In genomic region chr14:63727736-63728728, GRCh38 we compare ENCODE assay signal across 1 cellular context.
TF ChIP-seq lines count a peak whose summit lies in the region.

SGPP1 (minus strand) TSS chr14:63728065; CDS start chr14:63727944, 121 bp downstream.

TF ChIP-seq in GM12878, 131 proteins besides CTCF, POLR2A, EP300 and RAD21 (continued from another document):
- TF ChIP-seq HSF1 (IDR thresholded peaks at IDR 0.05; ENCODE audit: low read depth, low read length) = no peak
- TF ChIP-seq MEF2A (IDR thresholded peaks at IDR 0.05; ENCODE audit: insufficient read depth, low read depth, low read length) = no peak
- TF ChIP-seq NR2F1 (conservative IDR thresholded peaks at IDR 0.05) = 0 out of 2 replicates have a peak, but pooled peaks have one; percentile 12
- peak; percentile 57 for TF ChIP-seq HDAC6 (IDR thresholded peaks at IDR 0.05; ENCODE audit: unreplicated experiment)
- no peak for TF ChIP-seq CUX1 (IDR thresholded peaks at IDR 0.05; ENCODE audit: insufficient replicate concordance, low read depth, low read length)
- TF ChIP-seq CBX3 (IDR thresholded peaks at IDR 0.05; ENCODE audit: borderline replicate concordance, low read depth) = no peak
- TF ChIP-seq FOXK2 (IDR thresholded peaks at IDR 0.05) = no peak
- TF ChIP-seq NRF1 (conservative IDR thresholded peaks at IDR 0.05; ENCODE audit: low read depth, low read length) = no peak
- TF ChIP-seq, protein P1, sequence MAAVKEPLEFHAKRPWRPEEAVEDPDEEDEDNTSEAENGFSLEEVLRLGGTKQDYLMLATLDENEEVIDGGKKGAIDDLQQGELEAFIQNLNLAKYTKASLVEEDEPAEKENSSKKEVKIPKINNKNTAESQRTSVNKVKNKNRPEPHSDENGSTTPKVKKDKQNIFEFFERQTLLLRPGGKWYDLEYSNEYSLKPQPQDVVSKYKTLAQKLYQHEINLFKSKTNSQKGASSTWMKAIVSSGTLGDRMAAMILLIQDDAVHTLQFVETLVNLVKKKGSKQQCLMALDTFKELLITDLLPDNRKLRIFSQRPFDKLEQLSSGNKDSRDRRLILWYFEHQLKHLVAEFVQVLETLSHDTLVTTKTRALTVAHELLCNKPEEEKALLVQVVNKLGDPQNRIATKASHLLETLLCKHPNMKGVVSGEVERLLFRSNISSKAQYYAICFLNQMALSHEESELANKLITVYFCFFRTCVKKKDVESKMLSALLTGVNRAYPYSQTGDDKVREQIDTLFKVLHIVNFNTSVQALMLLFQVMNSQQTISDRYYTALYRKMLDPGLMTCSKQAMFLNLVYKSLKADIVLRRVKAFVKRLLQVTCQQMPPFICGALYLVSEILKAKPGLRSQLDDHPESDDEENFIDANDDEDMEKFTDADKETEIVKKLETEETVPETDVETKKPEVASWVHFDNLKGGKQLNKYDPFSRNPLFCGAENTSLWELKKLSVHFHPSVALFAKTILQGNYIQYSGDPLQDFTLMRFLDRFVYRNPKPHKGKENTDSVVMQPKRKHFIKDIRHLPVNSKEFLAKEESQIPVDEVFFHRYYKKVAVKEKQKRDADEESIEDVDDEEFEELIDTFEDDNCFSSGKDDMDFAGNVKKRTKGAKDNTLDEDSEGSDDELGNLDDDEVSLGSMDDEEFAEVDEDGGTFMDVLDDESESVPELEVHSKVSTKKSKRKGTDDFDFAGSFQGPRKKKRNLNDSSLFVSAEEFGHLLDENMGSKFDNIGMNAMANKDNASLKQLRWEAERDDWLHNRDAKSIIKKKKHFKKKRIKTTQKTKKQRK (IDR thresholded peaks at IDR 0.05; ENCODE audit: low read depth, low read length) = no peak
- TF ChIP-seq DPF2 (IDR thresholded peaks at IDR 0.05) = peak; percentile 87
- TF ChIP-seq TCF3 (IDR thresholded peaks at IDR 0.05; ENCODE audit: borderline replicate concordance, insufficient read depth, low read depth, low read length) = no peak
- no peak for TF ChIP-seq STAT3 (IDR thresholded peaks at IDR 0.05; ENCODE audit: low read depth, low read length)
- TF ChIP-seq, protein P2, sequence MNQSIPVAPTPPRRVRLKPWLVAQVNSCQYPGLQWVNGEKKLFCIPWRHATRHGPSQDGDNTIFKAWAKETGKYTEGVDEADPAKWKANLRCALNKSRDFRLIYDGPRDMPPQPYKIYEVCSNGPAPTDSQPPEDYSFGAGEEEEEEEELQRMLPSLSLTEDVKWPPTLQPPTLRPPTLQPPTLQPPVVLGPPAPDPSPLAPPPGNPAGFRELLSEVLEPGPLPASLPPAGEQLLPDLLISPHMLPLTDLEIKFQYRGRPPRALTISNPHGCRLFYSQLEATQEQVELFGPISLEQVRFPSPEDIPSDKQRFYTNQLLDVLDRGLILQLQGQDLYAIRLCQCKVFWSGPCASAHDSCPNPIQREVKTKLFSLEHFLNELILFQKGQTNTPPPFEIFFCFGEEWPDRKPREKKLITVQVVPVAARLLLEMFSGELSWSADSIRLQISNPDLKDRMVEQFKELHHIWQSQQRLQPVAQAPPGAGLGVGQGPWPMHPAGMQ (IDR thresholded peaks at IDR 0.05; ENCODE audit: borderline replicate concordance) = no peak
- TF ChIP-seq BACH1 (IDR thresholded peaks at IDR 0.05; ENCODE audit: borderline replicate concordance) = 0 out of 2 replicates have a peak, but pooled peaks have one; percentile 28
- TF ChIP-seq ZNF207 (IDR thresholded peaks at IDR 0.05; ENCODE audit: borderline replicate concordance) = no peak
- TF ChIP-seq, protein P3, sequence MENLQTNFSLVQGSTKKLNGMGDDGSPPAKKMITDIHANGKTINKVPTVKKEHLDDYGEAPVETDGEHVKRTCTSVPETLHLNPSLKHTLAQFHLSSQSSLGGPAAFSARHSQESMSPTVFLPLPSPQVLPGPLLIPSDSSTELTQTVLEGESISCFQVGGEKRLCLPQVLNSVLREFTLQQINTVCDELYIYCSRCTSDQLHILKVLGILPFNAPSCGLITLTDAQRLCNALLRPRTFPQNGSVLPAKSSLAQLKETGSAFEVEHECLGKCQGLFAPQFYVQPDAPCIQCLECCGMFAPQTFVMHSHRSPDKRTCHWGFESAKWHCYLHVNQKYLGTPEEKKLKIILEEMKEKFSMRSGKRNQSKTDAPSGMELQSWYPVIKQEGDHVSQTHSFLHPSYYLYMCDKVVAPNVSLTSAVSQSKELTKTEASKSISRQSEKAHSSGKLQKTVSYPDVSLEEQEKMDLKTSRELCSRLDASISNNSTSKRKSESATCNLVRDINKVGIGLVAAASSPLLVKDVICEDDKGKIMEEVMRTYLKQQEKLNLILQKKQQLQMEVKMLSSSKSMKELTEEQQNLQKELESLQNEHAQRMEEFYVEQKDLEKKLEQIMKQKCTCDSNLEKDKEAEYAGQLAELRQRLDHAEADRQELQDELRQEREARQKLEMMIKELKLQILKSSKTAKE (IDR thresholded peaks at IDR 0.05; ENCODE audit: low read depth, poor library complexity, severe bottlenecking) = peak; percentile 29
- TF ChIP-seq NFXL1 (IDR thresholded peaks at IDR 0.05; ENCODE audit: borderline replicate concordance) = no peak
- no peak for TF ChIP-seq MYC (IDR thresholded peaks at IDR 0.05; ENCODE audit: insufficient read depth, insufficient read length, insufficient replicate concordance, low read length, severe bottlenecking)
- no peak for TF ChIP-seq ZBTB33 (IDR thresholded peaks at IDR 0.05)
- TF ChIP-seq ATF3 (IDR thresholded peaks at IDR 0.05; ENCODE audit: borderline replicate concordance, extremely low read depth, low read depth, low read length) = no peak
- 0 out of 2 replicates have a peak, but pooled peaks have one; percentile 53 for TF ChIP-seq ZNF687 (IDR thresholded peaks at IDR 0.05)
- TF ChIP-seq ZNF622 (IDR thresholded peaks at IDR 0.05) = no peak
- TF ChIP-seq CREM (IDR thresholded peaks at IDR 0.05; ENCODE audit: low read depth) = peak; percentile 25; the same call in 1 of the 2 replicates
- no peak for TF ChIP-seq PAX8 (IDR thresholded peaks at IDR 0.05)
- peak; percentile 15 for TF ChIP-seq SP1 (IDR thresholded peaks at IDR 0.05; ENCODE audit: low read depth, low read length)
- TF ChIP-seq YBX1 (IDR thresholded peaks at IDR 0.05) = no peak
